ENCODE assay signal across 12 cellular contexts in genomic region chr10:24415455-24416169, GRCh38.
DNase-seq lines count a peak whose midpoint lies in the region; ATAC-seq and TF ChIP-seq lines count a peak whose summit lies in the region.
"Had no signal": no experiment of that assay in that cellular context is flagged by ENCODE, and none has a peak within 500 bp of the region (broad histone marks: within the 10 kb centered on the region; RNA-seq: fewer than 3 reads in every experiment).

No MANE protein-coding gene starts in this region.

- intact Hi-C loops in adrenal gland (cut with DNase I): no loop called here
- intact Hi-C loops in posterior cingulate gyrus (cut with DNase I): no loop called here

- peaks cover 4 to 14% (median 10%) of the 10 kb centered on the region in 5 donors for H3K27me3 Mint-ChIP-seq in naive thymus-derived CD8-positive, alpha-beta T cell
- H3K27me3 Mint-ChIP-seq: memory B cell had no signal

- no peaks in the 10 kb centered on the region for H3K9me3 ChIP-seq in adrenal gland (replicated peaks in 1 of 3)
- H3K9me3 ChIP-seq in cardiac muscle cell (ENCODE audit: low read depth): no peaks in the 10 kb centered on the region

- H3K36me3 ChIP-seq in adrenal gland (replicated peaks in 1 of 2): no peaks in the 10 kb centered on the region
- H3K36me3 ChIP-seq in cardiac muscle cell: no peaks in the 10 kb centered on the region

- H3K4me3 ChIP-seq in adrenal gland (no peak overlapping the region), cardiac muscle cell (no peak overlapping the region)

- ATAC-seq in GM19397 (IDR thresholded peaks at IDR 0.05; ENCODE audit: unreplicated experiment): no peak
- ATAC-seq in naive thymus-derived CD8-positive, alpha-beta T cell: no peak

- WGBS in adrenal gland, 4 donors: 53 to 67% (median 61%) methylated on average over 5 to 7 of the region's 7 CpGs

- H3K36me3 Mint-ChIP-seq in naive thymus-derived CD8-positive, alpha-beta T cell: peaks cover 0 to 2% (median 0%) of the 10 kb centered on the region in 3 donors
- H3K36me3 Mint-ChIP-seq: activated naive CD4-positive, alpha-beta T cell treated with anti-CD3 and anti-CD28 coated beads, Interleukin-2, amount 50 U/mL, for 24 hours; memory B cell had no signal

- H3K4me1 ChIP-seq in adrenal gland (replicated peaks in 1 of 2) (no peaks in the 10 kb centered on the region), cardiac muscle cell (ENCODE audit: low read depth) (no peaks in the 10 kb centered on the region)

- peak; percentile 74 for DNase-seq in DMS 273 (lab: John Stamatoyannopoulos, UW; ENCODE audit: unreplicated experiment)
- peak; percentile 41 to 89 (median 86) for DNase-seq in adrenal gland
- peak; percentile 29 to 77 for DNase-seq in cardiac muscle cell (ENCODE audit: low read depth in 1 of 2, low spot score in 1 of 2)
- DNase-seq in posterior cingulate gyrus: peak in 8 of 10 donors; percentile 32 to 91 (median 57)
- no peak for DNase-seq in NCI-H146 treated with DMSO at 0.1 percent for 48 hours (lab: John Stamatoyannopoulos, UW; ENCODE audit: unreplicated experiment)
- no peak for DNase-seq in naive thymus-derived CD8-positive, alpha-beta T cell
- no peak for DNase-seq in kidney glomerular epithelial cell (lab: John Stamatoyannopoulos, UW)

- H3K27me3 ChIP-seq in adrenal gland (no peaks in the 10 kb centered on the region), cardiac muscle cell (no peaks in the 10 kb centered on the region)

- H3K4me3 Mint-ChIP-seq in naive thymus-derived CD8-positive, alpha-beta T cell: no peak overlapping the region
- H3K4me3 Mint-ChIP-seq: activated naive CD4-positive, alpha-beta T cell treated with anti-CD3 and anti-CD28 coated beads, Interleukin-2, amount 50 U/mL, for 24 hours; memory B cell; stimulated activated naive CD8-positive, alpha-beta T cell treated with anti-CD3 and anti-CD28 coated beads, Interleukin-15, Interleukin-2, amounts not matched to agents 100 ng/mL and 50 ng/mL, for 24 hours had no signal

- no peak overlapping the region for H3K27ac Mint-ChIP-seq in naive thymus-derived CD8-positive, alpha-beta T cell
- H3K27ac Mint-ChIP-seq: activated naive CD4-positive, alpha-beta T cell treated with anti-CD3 and anti-CD28 coated beads, Interleukin-2, amount 50 U/mL, for 24 hours; memory B cell; stimulated activated naive CD8-positive, alpha-beta T cell treated with anti-CD3 and anti-CD28 coated beads, Interleukin-15, Interleukin-2, amounts not matched to agents 100 ng/mL and 50 ng/mL, for 24 hours had no signal

- TF ChIP-seq CTCF in adrenal gland (IDR thresholded peaks at IDR 0.05) (no peak), cardiac muscle cell (IDR thresholded peaks at IDR 0.05; ENCODE audit: low read depth, low read length) (no peak)

- H3K4me1 Mint-ChIP-seq in naive thymus-derived CD8-positive, alpha-beta T cell: no peaks in the 10 kb centered on the region
- H3K4me1 Mint-ChIP-seq: activated naive CD4-positive, alpha-beta T cell treated with anti-CD3 and anti-CD28 coated beads, Interleukin-2, amount 50 U/mL, for 24 hours; memory B cell had no signal

- H3K27ac ChIP-seq in adrenal gland (peak overlapping the region in 2 of 5 donors; percentile 48 to 72), cardiac muscle cell (no peak overlapping the region)
- H3K27ac ChIP-seq: C4-2B had no signal

- peaks cover 0 to 3% (median 0%) of the 10 kb centered on the region in 9 donors for H3K9me3 Mint-ChIP-seq in naive thymus-derived CD8-positive, alpha-beta T cell
- H3K9me3 Mint-ChIP-seq: activated naive CD4-positive, alpha-beta T cell treated with anti-CD3 and anti-CD28 coated beads, Interleukin-2, amount 50 U/mL, for 24 hours; memory B cell; stimulated activated naive CD8-positive, alpha-beta T cell treated with anti-CD3 and anti-CD28 coated beads, Interleukin-15, Interleukin-2, amounts not matched to agents 100 ng/mL and 50 ng/mL, for 24 hours had no signal

- no peak for TF ChIP-seq POLR2A in adrenal gland (IDR thresholded peaks at IDR 0.05)

- POLR2A ChIA-PET in naive thymus-derived CD8-positive, alpha-beta T cell (lab: Charles Lee): no interaction called here

Comparison
In these comparisons a context has a peak if more than half of its experiments do, and no peak if none do; other contexts are left out.
1. DNase-seq: peak in DMS 273 (single experiment), adrenal gland (7 of 7), cardiac muscle cell (2 of 2) and posterior cingulate gyrus (8 of 10); none in NCI-H146 treated with DMSO at 0.1 percent for 48 hours (single experiment), naive thymus-derived CD8-positive, alpha-beta T cell (0 of 10) and kidney glomerular epithelial cell (single experiment).